In genomic region chr1:213376862-213377372, GRCh38 we compare ENCODE assay signal across 1 cellular context.
TF ChIP-seq lines count a peak whose summit lies in the region.

No MANE protein-coding gene starts in this region.

TF ChIP-seq in HepG2, 621 proteins besides CTCF, POLR2A, EP300 and RAD21 (continued from another document and continues in another):
- no peak for TF ChIP-seq STAT6 (CRISPR knock-in tag; IDR thresholded peaks at IDR 0.05; ENCODE audit: borderline replicate concordance)
- TF ChIP-seq TARDBP (CRISPR knock-in tag; IDR thresholded peaks at IDR 0.05), result peak; percentile 55; the same call in 1 of the 2 replicates
- TF ChIP-seq SOX13 (IDR thresholded peaks at IDR 0.05), result no peak
- peak in 1 of 2 experiments; percentile 61; a peak in 1 of 4 replicates for TF ChIP-seq SOX13 (CRISPR knock-in tag; conservative IDR thresholded peaks at IDR 0.05 in 1 of 2, IDR thresholded peaks at IDR 0.05 in 1 of 2)
- TF ChIP-seq PHB2 (IDR thresholded peaks at IDR 0.05; ENCODE audit: partially characterized antibody), result no peak
- no peak for TF ChIP-seq ZNF816 (CRISPR knock-in tag; IDR thresholded peaks at IDR 0.05; ENCODE audit: borderline replicate concordance)
- no peak for TF ChIP-seq ZNF556 (CRISPR knock-in tag; IDR thresholded peaks at IDR 0.05; ENCODE audit: borderline replicate concordance)
- no peak; the same call in 1 of the 2 replicates for TF ChIP-seq RXRA (CRISPR knock-in tag; IDR thresholded peaks at IDR 0.05)
- peak; percentile 84 for TF ChIP-seq ZMYM4 (CRISPR knock-in tag; IDR thresholded peaks at IDR 0.05)
- TF ChIP-seq, protein P1, sequence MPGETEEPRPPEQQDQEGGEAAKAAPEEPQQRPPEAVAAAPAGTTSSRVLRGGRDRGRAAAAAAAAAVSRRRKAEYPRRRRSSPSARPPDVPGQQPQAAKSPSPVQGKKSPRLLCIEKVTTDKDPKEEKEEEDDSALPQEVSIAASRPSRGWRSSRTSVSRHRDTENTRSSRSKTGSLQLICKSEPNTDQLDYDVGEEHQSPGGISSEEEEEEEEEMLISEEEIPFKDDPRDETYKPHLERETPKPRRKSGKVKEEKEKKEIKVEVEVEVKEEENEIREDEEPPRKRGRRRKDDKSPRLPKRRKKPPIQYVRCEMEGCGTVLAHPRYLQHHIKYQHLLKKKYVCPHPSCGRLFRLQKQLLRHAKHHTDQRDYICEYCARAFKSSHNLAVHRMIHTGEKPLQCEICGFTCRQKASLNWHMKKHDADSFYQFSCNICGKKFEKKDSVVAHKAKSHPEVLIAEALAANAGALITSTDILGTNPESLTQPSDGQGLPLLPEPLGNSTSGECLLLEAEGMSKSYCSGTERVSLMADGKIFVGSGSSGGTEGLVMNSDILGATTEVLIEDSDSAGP (CRISPR knock-in tag; IDR thresholded peaks at IDR 0.05; ENCODE audit: borderline replicate concordance), result no peak
- TF ChIP-seq FOXO1 (CRISPR knock-in tag; IDR thresholded peaks at IDR 0.05), result peak; percentile 54; the same call in 1 of the 2 replicates
- no peak for TF ChIP-seq THAP8 (CRISPR knock-in tag; IDR thresholded peaks at IDR 0.05; ENCODE audit: borderline replicate concordance)
- TF ChIP-seq HNF1B (CRISPR knock-in tag; IDR thresholded peaks at IDR 0.05), result peak; percentile 82
- no peak for TF ChIP-seq FIP1L1 (IDR thresholded peaks at IDR 0.05; ENCODE audit: borderline replicate concordance, insufficient read depth, low read depth, low read length)
- TF ChIP-seq SAP130 (CRISPR knock-in tag; IDR thresholded peaks at IDR 0.05; ENCODE audit: low read depth), result peak; percentile 49
- no peak for TF ChIP-seq ZNF282 (IDR thresholded peaks at IDR 0.05; ENCODE audit: partially characterized antibody)
- TF ChIP-seq FOXP1 (IDR thresholded peaks at IDR 0.05), result no peak
- TF ChIP-seq FOXP1 (CRISPR knock-in tag; IDR thresholded peaks at IDR 0.05), result peak; percentile 40; the same call in 1 of the 2 replicates
- peak; percentile 18 for TF ChIP-seq STAG1 (CRISPR knock-in tag; IDR thresholded peaks at IDR 0.05)
- TF ChIP-seq, protein P2, sequence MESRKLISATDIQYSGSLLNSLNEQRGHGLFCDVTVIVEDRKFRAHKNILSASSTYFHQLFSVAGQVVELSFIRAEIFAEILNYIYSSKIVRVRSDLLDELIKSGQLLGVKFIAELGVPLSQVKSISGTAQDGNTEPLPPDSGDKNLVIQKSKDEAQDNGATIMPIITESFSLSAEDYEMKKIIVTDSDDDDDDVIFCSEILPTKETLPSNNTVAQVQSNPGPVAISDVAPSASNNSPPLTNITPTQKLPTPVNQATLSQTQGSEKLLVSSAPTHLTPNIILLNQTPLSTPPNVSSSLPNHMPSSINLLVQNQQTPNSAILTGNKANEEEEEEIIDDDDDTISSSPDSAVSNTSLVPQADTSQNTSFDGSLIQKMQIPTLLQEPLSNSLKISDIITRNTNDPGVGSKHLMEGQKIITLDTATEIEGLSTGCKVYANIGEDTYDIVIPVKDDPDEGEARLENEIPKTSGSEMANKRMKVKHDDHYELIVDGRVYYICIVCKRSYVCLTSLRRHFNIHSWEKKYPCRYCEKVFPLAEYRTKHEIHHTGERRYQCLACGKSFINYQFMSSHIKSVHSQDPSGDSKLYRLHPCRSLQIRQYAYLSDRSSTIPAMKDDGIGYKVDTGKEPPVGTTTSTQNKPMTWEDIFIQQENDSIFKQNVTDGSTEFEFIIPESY (CRISPR knock-in tag; IDR thresholded peaks at IDR 0.05), result no peak
- no peak for TF ChIP-seq ZFP1 (CRISPR knock-in tag; IDR thresholded peaks at IDR 0.05)
- TF ChIP-seq TBX3 (IDR thresholded peaks at IDR 0.05; ENCODE audit: borderline replicate concordance), result no peak
- no peak for TF ChIP-seq CHD4 (IDR thresholded peaks at IDR 0.05; ENCODE audit: borderline replicate concordance, low read length)
- no peak for TF ChIP-seq ZNF800 (CRISPR knock-in tag; IDR thresholded peaks at IDR 0.05)
- TF ChIP-seq ELF4 (CRISPR knock-in tag; IDR thresholded peaks at IDR 0.05; ENCODE audit: borderline replicate concordance), result no peak
- TF ChIP-seq ZNF552 (CRISPR knock-in tag; IDR thresholded peaks at IDR 0.05; ENCODE audit: borderline replicate concordance), result no peak
- TF ChIP-seq PPARG (CRISPR knock-in tag; conservative IDR thresholded peaks at IDR 0.05), result peak; percentile 56; the same call in 1 of the 2 replicates
- TF ChIP-seq ZNF670 (CRISPR knock-in tag; IDR thresholded peaks at IDR 0.05; ENCODE audit: borderline replicate concordance), result no peak
- TF ChIP-seq ZBTB20 (CRISPR knock-in tag; IDR thresholded peaks at IDR 0.05; ENCODE audit: borderline replicate concordance, low read depth), result no peak
- TF ChIP-seq SRF (IDR thresholded peaks at IDR 0.05; ENCODE audit: low read depth, low read length), result no peak
- no peak for TF ChIP-seq MAFF (IDR thresholded peaks at IDR 0.05; ENCODE audit: low read depth, low read length)
- TF ChIP-seq ZUFSP (CRISPR knock-in tag; IDR thresholded peaks at IDR 0.05; ENCODE audit: borderline replicate concordance), result no peak
- no peak for TF ChIP-seq ZNF441 (CRISPR knock-in tag; IDR thresholded peaks at IDR 0.05; ENCODE audit: borderline replicate concordance)
- no peak for TF ChIP-seq BORCS8-MEF2B (CRISPR knock-in tag; IDR thresholded peaks at IDR 0.05)
- TF ChIP-seq SYNCRIP (IDR thresholded peaks at IDR 0.05; ENCODE audit: insufficient read depth, low read depth, low read length), result no peak
- no peak for TF ChIP-seq ZNF263 (CRISPR knock-in tag; IDR thresholded peaks at IDR 0.05)
- no peak for TF ChIP-seq KLF11 (CRISPR knock-in tag; IDR thresholded peaks at IDR 0.05)
- TF ChIP-seq CSRNP2 (CRISPR knock-in tag; conservative IDR thresholded peaks at IDR 0.05; ENCODE audit: low read depth), result no peak
- TF ChIP-seq IRF2 (CRISPR knock-in tag; IDR thresholded peaks at IDR 0.05), result 0 out of 2 replicates have a peak, but pooled peaks have one; percentile 29
- no peak for TF ChIP-seq FOXA1 (IDR thresholded peaks at IDR 0.05)
- TF ChIP-seq FOXA1 (CRISPR knock-in tag; IDR thresholded peaks at IDR 0.05), result no peak
